In genomic region chr21:15084668-15085067, GRCh38 we compare ENCODE assay signal across 14 cellular contexts.
"Had no signal": no experiment of that assay in that cellular context is flagged by ENCODE, and none has a peak within 500 bp of the region (broad histone marks: within the 10 kb centered on the region; RNA-seq: fewer than 3 reads in every experiment).

No MANE protein-coding gene starts in this region.

- H3K4me3 ChIP-seq: coronary artery, hepatocyte, lower lobe of right lung, right atrium auricular region had no signal

- ATAC-seq: lower lobe of right lung; stimulated activated naive B cell treated with anti-CD40 and anti-IgM and Interleukin-4, amounts not matched to agents 10 μg/mL and 1 μg/mL and 100 μg/mL, for 72 hours; T-helper 17 cell; WTC11 had no signal

- DNase-seq: activated CD4-positive, alpha-beta T cell treated with anti-CD3 and anti-CD28 coated beads for 48 hours; activated naive CD4-positive, alpha-beta T cell treated with anti-CD3 and anti-CD28 coated beads for 36 hours; central memory CD4-positive, alpha-beta T cell; effector memory CD4-positive, alpha-beta T cell; lower lobe of right lung; naive B cell; stimulated activated naive B cell treated with anti-CD40 and anti-IgM and Interleukin-4, amounts not matched to agents 10 μg/mL and 1 μg/mL and 100 μg/mL, for 72 hours; T-helper 17 cell; trophoblast cell had no signal

- H3K9me3 ChIP-seq: lower lobe of right lung, neutrophil, right atrium auricular region had no signal

- H3K4me1 Mint-ChIP-seq: stimulated activated naive B cell treated with anti-CD40 and anti-IgM and Interleukin-4, amounts not matched to agents 10 μg/mL and 1 μg/mL and 100 μg/mL, for 72 hours; T-helper 17 cell; WTC11 had no signal

- H3K4me3 Mint-ChIP-seq: activated naive CD4-positive, alpha-beta T cell treated with anti-CD3 and anti-CD28 coated beads for 36 hours; naive B cell; stimulated activated naive B cell treated with anti-CD40 and anti-IgM and Interleukin-4, amounts not matched to agents 10 μg/mL and 1 μg/mL and 100 μg/mL, for 72 hours; T-helper 17 cell; WTC11 had no signal

- H2AFZ ChIP-seq: hepatocyte had no signal

- H3K36me3 ChIP-seq: lower lobe of right lung, neutrophil, right atrium auricular region had no signal

- H3K27me3 ChIP-seq: hepatocyte, neutrophil, right atrium auricular region had no signal

- H3K4me1 ChIP-seq: lower lobe of right lung had no signal

- H3K27ac Mint-ChIP-seq: activated naive CD4-positive, alpha-beta T cell treated with anti-CD3 and anti-CD28 coated beads for 36 hours; naive B cell; stimulated activated naive B cell treated with anti-CD40 and anti-IgM and Interleukin-4, amounts not matched to agents 10 μg/mL and 1 μg/mL and 100 μg/mL, for 72 hours; T-helper 17 cell; WTC11 had no signal

- H3K27ac ChIP-seq: coronary artery, hepatocyte, lower lobe of right lung, neutrophil, right atrium auricular region had no signal

- H3K36me3 Mint-ChIP-seq: naive B cell; stimulated activated naive B cell treated with anti-CD40 and anti-IgM and Interleukin-4, amounts not matched to agents 10 μg/mL and 1 μg/mL and 100 μg/mL, for 72 hours; WTC11 had no signal

- H3K4me2 ChIP-seq: hepatocyte had no signal

- H3K9me3 Mint-ChIP-seq: activated naive CD4-positive, alpha-beta T cell treated with anti-CD3 and anti-CD28 coated beads for 36 hours; naive B cell; stimulated activated naive B cell treated with anti-CD40 and anti-IgM and Interleukin-4, amounts not matched to agents 10 μg/mL and 1 μg/mL and 100 μg/mL, for 72 hours; WTC11 had no signal

- H3K27me3 Mint-ChIP-seq: naive B cell; stimulated activated naive B cell treated with anti-CD40 and anti-IgM and Interleukin-4, amounts not matched to agents 10 μg/mL and 1 μg/mL and 100 μg/mL, for 72 hours had no signal

- H3K79me2 ChIP-seq: hepatocyte had no signal
